ENCODE assay signal across 1 cellular context in genomic region chr19:50204811-50205675, GRCh38.
TF ChIP-seq lines count a peak whose summit lies in the region.

No MANE protein-coding gene starts in this region.

TF ChIP-seq in WTC11, 78 proteins besides CTCF, POLR2A, EP300 and RAD21 (continued from another document):
- TF ChIP-seq, protein P1, sequence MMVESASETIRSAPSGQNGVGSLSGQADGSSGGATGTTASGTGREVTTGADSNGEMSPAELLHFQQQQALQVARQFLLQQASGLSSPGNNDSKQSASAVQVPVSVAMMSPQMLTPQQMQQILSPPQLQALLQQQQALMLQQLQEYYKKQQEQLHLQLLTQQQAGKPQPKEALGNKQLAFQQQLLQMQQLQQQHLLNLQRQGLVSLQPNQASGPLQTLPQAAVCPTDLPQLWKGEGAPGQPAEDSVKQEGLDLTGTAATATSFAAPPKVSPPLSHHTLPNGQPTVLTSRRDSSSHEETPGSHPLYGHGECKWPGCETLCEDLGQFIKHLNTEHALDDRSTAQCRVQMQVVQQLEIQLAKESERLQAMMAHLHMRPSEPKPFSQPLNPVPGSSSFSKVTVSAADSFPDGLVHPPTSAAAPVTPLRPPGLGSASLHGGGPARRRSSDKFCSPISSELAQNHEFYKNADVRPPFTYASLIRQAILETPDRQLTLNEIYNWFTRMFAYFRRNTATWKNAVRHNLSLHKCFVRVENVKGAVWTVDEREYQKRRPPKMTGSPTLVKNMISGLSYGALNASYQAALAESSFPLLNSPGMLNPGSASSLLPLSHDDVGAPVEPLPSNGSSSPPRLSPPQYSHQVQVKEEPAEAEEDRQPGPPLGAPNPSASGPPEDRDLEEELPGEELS (CRISPR knock-in tag; IDR thresholded peaks at IDR 0.05) = no peak
- TF ChIP-seq, protein P2, sequence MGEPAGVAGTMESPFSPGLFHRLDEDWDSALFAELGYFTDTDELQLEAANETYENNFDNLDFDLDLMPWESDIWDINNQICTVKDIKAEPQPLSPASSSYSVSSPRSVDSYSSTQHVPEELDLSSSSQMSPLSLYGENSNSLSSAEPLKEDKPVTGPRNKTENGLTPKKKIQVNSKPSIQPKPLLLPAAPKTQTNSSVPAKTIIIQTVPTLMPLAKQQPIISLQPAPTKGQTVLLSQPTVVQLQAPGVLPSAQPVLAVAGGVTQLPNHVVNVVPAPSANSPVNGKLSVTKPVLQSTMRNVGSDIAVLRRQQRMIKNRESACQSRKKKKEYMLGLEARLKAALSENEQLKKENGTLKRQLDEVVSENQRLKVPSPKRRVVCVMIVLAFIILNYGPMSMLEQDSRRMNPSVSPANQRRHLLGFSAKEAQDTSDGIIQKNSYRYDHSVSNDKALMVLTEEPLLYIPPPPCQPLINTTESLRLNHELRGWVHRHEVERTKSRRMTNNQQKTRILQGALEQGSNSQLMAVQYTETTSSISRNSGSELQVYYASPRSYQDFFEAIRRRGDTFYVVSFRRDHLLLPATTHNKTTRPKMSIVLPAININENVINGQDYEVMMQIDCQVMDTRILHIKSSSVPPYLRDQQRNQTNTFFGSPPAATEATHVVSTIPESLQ (CRISPR knock-in tag; IDR thresholded peaks at IDR 0.05) = no peak
- TF ChIP-seq MLX (CRISPR knock-in tag; IDR thresholded peaks at IDR 0.05) (no peak), PRRX2 (CRISPR knock-in tag; IDR thresholded peaks at IDR 0.05) (no peak), ZNF671 (CRISPR knock-in tag; IDR thresholded peaks at IDR 0.05) (no peak), EMX1 (CRISPR knock-in tag; IDR thresholded peaks at IDR 0.05) (no peak), ZNF423 (CRISPR knock-in tag; IDR thresholded peaks at IDR 0.05) (no peak), NR1H2 (CRISPR knock-in tag; IDR thresholded peaks at IDR 0.05) (no peak), GABPB1 (CRISPR knock-in tag; IDR thresholded peaks at IDR 0.05) (no peak), ESRRA (CRISPR knock-in tag; IDR thresholded peaks at IDR 0.05; ENCODE audit: borderline replicate concordance) (no peak), TP53 (CRISPR knock-in tag; IDR thresholded peaks at IDR 0.05) (no peak), CREM (CRISPR knock-in tag; IDR thresholded peaks at IDR 0.05) (peak; percentile 68; the same call in 1 of the 2 replicates), JUN (CRISPR knock-in tag; IDR thresholded peaks at IDR 0.05) (no peak), FOXK1 (CRISPR knock-in tag; IDR thresholded peaks at IDR 0.05) (0 out of 2 replicates have a peak, but pooled peaks have one; percentile 29)
